16 cellular contexts compared by ENCODE assay signal in the genomic region with DNA sequence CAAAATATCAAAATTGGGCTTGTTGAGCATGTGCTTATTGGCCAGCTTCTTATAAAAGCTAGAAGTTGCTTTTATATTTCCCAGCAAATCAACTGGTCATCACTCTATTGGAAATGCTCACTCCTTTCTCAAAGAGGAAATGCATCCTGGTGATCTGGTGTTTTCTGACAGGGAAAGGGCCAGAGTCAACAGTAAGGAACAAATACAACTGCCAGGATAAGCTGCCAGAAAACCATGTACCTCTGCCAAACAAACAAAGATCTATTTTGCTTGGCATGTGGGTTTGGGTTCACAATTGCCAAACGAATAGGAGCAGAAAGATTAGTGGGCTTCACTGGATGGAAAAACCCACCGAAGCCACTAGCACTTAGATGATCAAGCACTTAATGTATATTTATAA.
A peak's percentile ranks its signal among the peaks of the same experiment; 100 is the strongest.
DNase-seq lines count a peak whose midpoint lies in the region; ATAC-seq and TF ChIP-seq lines count a peak whose summit lies in the region.
"Had no signal": no experiment of that assay in that cellular context is flagged by ENCODE, and none has a peak within 500 bp of the region (broad histone marks: within the 10 kb centered on the region; RNA-seq: fewer than 3 reads in every experiment).

No MANE protein-coding gene starts in this region.

- no peaks in the 10 kb centered on the region for H3K9me3 ChIP-seq in tibial artery
- no peaks in the 10 kb centered on the region for H3K9me3 ChIP-seq in thyroid gland

- H3K27ac ChIP-seq in tibial artery (peak overlapping the region; percentile 23), thyroid gland (no peak overlapping the region)
- H3K27ac ChIP-seq: RWPE1, SJCRH30 had no signal

- no peaks in the 10 kb centered on the region for H3K27me3 Mint-ChIP-seq in stimulated activated naive B cell treated with anti-CD40 and anti-IgM and Interleukin-4, amounts not matched to agents 10 μg/mL and 1 μg/mL and 100 μg/mL, for 72 hours

- H3K4me1 ChIP-seq in tibial artery (peaks cover 0 to 32% (median 12%) of the 10 kb centered on the region in 4 donors), thyroid gland (no peaks in the 10 kb centered on the region)

- TF ChIP-seq CTCF in tibial artery (IDR thresholded peaks at IDR 0.05), result no peak
- no peak for TF ChIP-seq CTCF in thyroid gland (IDR thresholded peaks at IDR 0.05)

- H3K9me3 Mint-ChIP-seq in stimulated activated naive B cell treated with anti-CD40 and anti-IgM and Interleukin-4, amounts not matched to agents 10 μg/mL and 1 μg/mL and 100 μg/mL, for 72 hours, result no peaks in the 10 kb centered on the region
- H3K9me3 Mint-ChIP-seq: CD8-positive, alpha-beta T cell; GM23338 had no signal

- H3K4me3 ChIP-seq in tibial artery (no peak overlapping the region), thyroid gland (replicated peaks in 1 of 3) (no peak overlapping the region)
- H3K4me3 ChIP-seq: GM23338, K562, SJCRH30 had no signal

- ATAC-seq in stimulated activated naive B cell treated with anti-CD40 and anti-IgM and Interleukin-4, amounts not matched to agents 10 μg/mL and 1 μg/mL and 100 μg/mL, for 72 hours (replicated peaks), result no peak
- ATAC-seq in HG02973 (IDR thresholded peaks at IDR 0.05; ENCODE audit: unreplicated experiment), result no peak
- ATAC-seq: CD8-positive, alpha-beta T cell; GM23338; HCT116; K562; PC-3 had no signal

- 50 to 56% methylated on average over 2 of the region's 2 CpGs for WGBS in thyroid gland, 2 donors

- DNase-seq in DMS153 treated with DMSO at 0.1 percent for 48 hours (lab: John Stamatoyannopoulos, UW; ENCODE audit: unreplicated experiment) (peak; percentile 30), NCI-H2081 treated with DMSO at 0.1 percent for 48 hours (lab: John Stamatoyannopoulos, UW) (peak; percentile 45), cerebellum (ENCODE audit: low spot score) (peak; percentile 27), tibial artery (no peak), thyroid gland (no peak)
- DNase-seq in stimulated activated naive B cell treated with anti-CD40 and anti-IgM and Interleukin-4, amounts not matched to agents 10 μg/mL and 1 μg/mL and 100 μg/mL, for 72 hours, result no peak
- DNase-seq: CD8-positive, alpha-beta T cell; NCI-H1436; NCI-H2227 treated with DMSO at 0.1 percent for 48 hours; PC-3; SJCRH30 had no signal

- intact Hi-C loops in tibial artery (cut with DNase I; ENCODE audit: low total_unique reads) (no loop called here), thyroid gland (cut with DNase I) (no loop called here)

- no peak overlapping the region for H3K4me3 Mint-ChIP-seq in stimulated activated naive B cell treated with anti-CD40 and anti-IgM and Interleukin-4, amounts not matched to agents 10 μg/mL and 1 μg/mL and 100 μg/mL, for 72 hours
- H3K4me3 Mint-ChIP-seq: CD8-positive, alpha-beta T cell; GM23338 had no signal

- H3K36me3 Mint-ChIP-seq in stimulated activated naive B cell treated with anti-CD40 and anti-IgM and Interleukin-4, amounts not matched to agents 10 μg/mL and 1 μg/mL and 100 μg/mL, for 72 hours, result no peaks in the 10 kb centered on the region
- H3K36me3 Mint-ChIP-seq: CD8-positive, alpha-beta T cell had no signal

- no peaks in the 10 kb centered on the region for H3K4me1 Mint-ChIP-seq in stimulated activated naive B cell treated with anti-CD40 and anti-IgM and Interleukin-4, amounts not matched to agents 10 μg/mL and 1 μg/mL and 100 μg/mL, for 72 hours
- H3K4me1 Mint-ChIP-seq: GM23338 had no signal

- no peak for TF ChIP-seq POLR2A in thyroid gland (IDR thresholded peaks at IDR 0.05)

- H3K36me3 ChIP-seq in tibial artery (no peaks in the 10 kb centered on the region), thyroid gland (no peaks in the 10 kb centered on the region)
- H3K36me3 ChIP-seq: SJCRH30 had no signal

- H3K27ac Mint-ChIP-seq in stimulated activated naive B cell treated with anti-CD40 and anti-IgM and Interleukin-4, amounts not matched to agents 10 μg/mL and 1 μg/mL and 100 μg/mL, for 72 hours, result no peak overlapping the region
- H3K27ac Mint-ChIP-seq: CD8-positive, alpha-beta T cell; GM23338 had no signal

- H3K27me3 ChIP-seq in tibial artery (no peaks in the 10 kb centered on the region), thyroid gland (no peaks in the 10 kb centered on the region)
- H3K27me3 ChIP-seq: SJCRH30 had no signal

Comparison
In these comparisons a context has a peak if more than half of its experiments do, and no peak if none do; other contexts are left out.
1. DNase-seq: peak in DMS153 treated with DMSO at 0.1 percent for 48 hours (single experiment), NCI-H2081 treated with DMSO at 0.1 percent for 48 hours (single experiment) and cerebellum (single experiment); none in tibial artery (0 of 2), stimulated activated naive B cell treated with anti-CD40 and anti-IgM and Interleukin-4, amounts not matched to agents 10 μg/mL and 1 μg/mL and 100 μg/mL, for 72 hours (single experiment) and thyroid gland (0 of 2).
2. H3K27ac ChIP-seq: peak in tibial artery (2 of 2); none in thyroid gland (0 of 3).